ENCODE assay signal across 1 cellular context in genomic region chr11:126702987-126703386, GRCh38.
TF ChIP-seq lines count a peak whose summit lies in the region.

No MANE protein-coding gene starts in this region.

TF ChIP-seq in WTC11, 78 proteins besides CTCF, POLR2A, EP300 and RAD21 (continued from another document):
- TF ChIP-seq, protein P1, sequence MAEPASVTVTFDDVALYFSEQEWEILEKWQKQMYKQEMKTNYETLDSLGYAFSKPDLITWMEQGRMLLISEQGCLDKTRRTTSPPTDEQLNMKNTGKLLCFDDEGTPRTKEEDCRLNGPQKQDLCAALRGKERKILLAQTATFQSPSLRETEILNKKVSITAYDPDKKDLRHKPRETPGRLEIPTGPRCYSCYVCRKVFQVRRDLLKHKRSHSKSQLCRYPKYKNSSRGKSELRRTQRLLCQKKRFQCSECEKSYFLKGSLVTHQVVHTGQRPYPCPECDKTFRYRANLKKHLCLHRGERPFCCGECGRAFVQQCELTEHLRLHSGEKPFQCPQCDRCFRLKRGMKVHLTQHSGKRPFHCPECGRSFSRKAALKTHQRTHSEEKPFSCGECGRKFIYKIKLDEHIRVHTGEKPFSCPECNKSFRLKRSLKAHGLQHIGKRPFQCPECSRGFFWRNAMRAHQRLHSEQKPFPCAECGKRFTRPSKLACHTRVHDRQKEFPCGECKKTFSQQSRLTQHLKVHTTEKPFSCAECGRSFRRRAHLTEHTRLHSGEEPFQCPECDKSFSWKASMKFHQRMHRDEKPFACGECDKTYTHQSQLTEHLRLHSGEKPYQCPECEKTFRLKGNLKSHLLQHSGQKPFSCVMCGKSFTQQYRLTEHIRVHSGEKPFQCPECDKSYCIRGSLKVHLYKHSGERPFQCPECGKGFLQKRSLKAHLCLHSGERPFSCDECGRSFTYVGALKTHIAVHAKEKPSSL (CRISPR knock-in tag; conservative IDR thresholded peaks at IDR 0.05): no peak
TF ChIP-seq in WTC11: peak in this region for 0.
